15 cellular contexts compared by ENCODE assay signal in the genomic region with DNA sequence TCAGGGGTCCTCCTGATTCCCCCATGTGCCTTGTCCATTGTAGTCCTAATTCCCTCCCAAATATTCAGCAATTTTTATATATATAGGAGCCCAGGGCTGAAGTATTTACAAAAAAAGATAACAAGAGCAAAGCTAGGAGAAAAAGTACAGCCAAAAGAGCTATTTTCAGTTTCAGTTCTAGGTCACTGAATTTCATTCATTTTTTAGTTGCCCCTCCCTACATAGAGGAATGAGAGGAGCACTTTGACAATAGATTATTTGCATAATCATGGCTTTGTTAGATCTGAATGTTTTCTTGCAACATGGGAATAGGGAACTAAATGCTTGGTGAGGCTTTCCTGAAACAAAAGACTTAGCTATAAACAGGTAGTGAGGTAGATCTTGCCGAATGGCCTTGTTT. TPM values are rescaled to one million over a fixed set of nuclear protein-coding genes. Genes with fewer than 3 reads are reported as not detected.
A peak's percentile ranks its signal among the peaks of the same experiment; 100 is the strongest.
DNase-seq lines count a peak whose midpoint lies in the region; ATAC-seq and TF ChIP-seq lines count a peak whose summit lies in the region.
"Had no signal": no experiment of that assay in that cellular context is flagged by ENCODE, and none has a peak within 500 bp of the region (broad histone marks: within the 10 kb centered on the region; RNA-seq: fewer than 3 reads in every experiment).

No MANE protein-coding gene starts in this region.

- intact Hi-C loops in activated CD4-positive, alpha-beta T cell treated with anti-CD3 and anti-CD28 coated beads, Interleukin-2, amount 10 ng/mL, durations not matched to agents 24 days and 14 days (cut with micrococcal nuclease), result no loop called here
- intact Hi-C loops in left cardiac atrium (cut with DNase I), result no loop called here
- intact Hi-C loops in ovary (cut with DNase I), result no loop called here

- no peak for TF ChIP-seq POLR2A in ovary (IDR thresholded peaks at IDR 0.05)

- peaks cover 43% of the 10 kb centered on the region for H3K36me3 Mint-ChIP-seq in activated CD4-positive, alpha-beta T cell treated with anti-CD3 and anti-CD28 coated beads, Interleukin-2, amount 10 ng/mL, durations not matched to agents 24 days and 14 days (ENCODE audit: low read depth)
- peaks cover 10% of the 10 kb centered on the region for H3K36me3 Mint-ChIP-seq in activated naive CD8-positive, alpha-beta T cell treated with anti-CD3 and anti-CD28 coated beads for 36 hours

- no peak for DNase-seq in activated CD4-positive, alpha-beta T cell treated with anti-CD3 and anti-CD28 coated beads, Interleukin-2, amount 10 ng/mL, durations not matched to agents 24 days and 14 days
- DNase-seq in activated CD4-positive, alpha-beta T cell treated with anti-CD3 and anti-CD28 coated beads for 4 hours, result no peak
- DNase-seq in activated naive CD8-positive, alpha-beta T cell treated with anti-CD3 and anti-CD28 coated beads for 36 hours, result no peak
- DNase-seq in left cardiac atrium, result no peak
- no peak for DNase-seq in ovary
- DNase-seq: heart left ventricle, Kasumi-1, NCI-H1930, PC-9 had no signal

- H3K4me3 ChIP-seq in neutrophil (ENCODE audit: low read depth in 1 of 2, low read length in 1 of 2), result no peak overlapping the region
- no peak overlapping the region for H3K4me3 ChIP-seq in ovary
- H3K4me3 ChIP-seq: ascending aorta, HAP-1, PC-9 had no signal

- peak; percentile 54 for ATAC-seq in HG03354 (IDR thresholded peaks at IDR 0.05; ENCODE audit: poor library complexity, severe bottlenecking, unreplicated experiment)
- ATAC-seq in HG02870 (IDR thresholded peaks at IDR 0.05; ENCODE audit: unreplicated experiment), result no peak
- ATAC-seq in left cardiac atrium, result no peak
- ATAC-seq: heart left ventricle had no signal

- no peaks in the 10 kb centered on the region for H3K27me3 Mint-ChIP-seq in activated CD4-positive, alpha-beta T cell treated with anti-CD3 and anti-CD28 coated beads, Interleukin-2, amount 10 ng/mL, durations not matched to agents 24 days and 14 days
- no peaks in the 10 kb centered on the region for H3K27me3 Mint-ChIP-seq in activated naive CD8-positive, alpha-beta T cell treated with anti-CD3 and anti-CD28 coated beads for 36 hours

- H3K4me1 Mint-ChIP-seq in activated CD4-positive, alpha-beta T cell treated with anti-CD3 and anti-CD28 coated beads, Interleukin-2, amount 10 ng/mL, durations not matched to agents 24 days and 14 days, result peaks cover 14% of the 10 kb centered on the region
- H3K4me1 Mint-ChIP-seq in activated naive CD8-positive, alpha-beta T cell treated with anti-CD3 and anti-CD28 coated beads for 36 hours, result peaks cover 8% of the 10 kb centered on the region

- H3K9me3 ChIP-seq in neutrophil, result no peaks in the 10 kb centered on the region
- no peaks in the 10 kb centered on the region for H3K9me3 ChIP-seq in ovary
- H3K9me3 ChIP-seq: ascending aorta, HAP-1, heart left ventricle had no signal

- H3K4me1 ChIP-seq in neutrophil (ENCODE audit: control insufficient read depth in 1 of 2, insufficient read depth in 1 of 2, low read depth in 1 of 2, low read length in 1 of 2), result peaks cover 0 to 9% of the 10 kb centered on the region in 2 experiments
- H3K4me1 ChIP-seq in ovary (ENCODE audit: insufficient read depth), result no peaks in the 10 kb centered on the region
- H3K4me1 ChIP-seq: ascending aorta had no signal

- TF ChIP-seq CTCF in neutrophil (IDR thresholded peaks at IDR 0.05), result no peak
- TF ChIP-seq CTCF in ovary (IDR thresholded peaks at IDR 0.05), result no peak

- no peaks in the 10 kb centered on the region for H3K9me3 Mint-ChIP-seq in activated CD4-positive, alpha-beta T cell treated with anti-CD3 and anti-CD28 coated beads, Interleukin-2, amount 10 ng/mL, durations not matched to agents 24 days and 14 days
- H3K9me3 Mint-ChIP-seq in activated naive CD8-positive, alpha-beta T cell treated with anti-CD3 and anti-CD28 coated beads for 36 hours, result no peaks in the 10 kb centered on the region

- peak overlapping the region; percentile 41 for H3K27ac ChIP-seq in neutrophil
- H3K27ac ChIP-seq in ovary, result no peak overlapping the region
- H3K27ac ChIP-seq: ascending aorta, PC-9 had no signal

- WGBS in ovary, 3 donors, result 34 to 52% (median 44%) methylated on average over 1 of the region's 1 CpG

- H3K27ac Mint-ChIP-seq in activated CD4-positive, alpha-beta T cell treated with anti-CD3 and anti-CD28 coated beads, Interleukin-2, amount 10 ng/mL, durations not matched to agents 24 days and 14 days, result peak overlapping the region; percentile 2
- H3K27ac Mint-ChIP-seq in activated naive CD8-positive, alpha-beta T cell treated with anti-CD3 and anti-CD28 coated beads for 36 hours, result peak overlapping the region; percentile 50

- H3K27me3 ChIP-seq in neutrophil (no peaks in the 10 kb centered on the region), ovary (no peaks in the 10 kb centered on the region)
- H3K27me3 ChIP-seq: ascending aorta, heart left ventricle had no signal

- H3K36me3 ChIP-seq in neutrophil (peaks cover 65% of the 10 kb centered on the region), ovary (no peaks in the 10 kb centered on the region)
- H3K36me3 ChIP-seq: ascending aorta, HAP-1 had no signal

- no peak overlapping the region for H3K4me3 Mint-ChIP-seq in activated CD4-positive, alpha-beta T cell treated with anti-CD3 and anti-CD28 coated beads, Interleukin-2, amount 10 ng/mL, durations not matched to agents 24 days and 14 days
- no peak overlapping the region for H3K4me3 Mint-ChIP-seq in activated naive CD8-positive, alpha-beta T cell treated with anti-CD3 and anti-CD28 coated beads for 36 hours

- no peak for TF ChIP-seq EP300 in ovary (IDR thresholded peaks at IDR 0.05)

RNA-seq across cellular contexts. Expression of a gene that starts 15.3 kb away (rescaled TPM):
- total RNA-seq in activated CD4-positive, alpha-beta T cell treated with anti-CD3 and anti-CD28 coated beads, Interleukin-2, amount 10 ng/mL, durations not matched to agents 24 days and 14 days, result not detected in 2 replicates
- total RNA-seq in activated naive CD8-positive, alpha-beta T cell treated with anti-CD3 and anti-CD28 coated beads for 36 hours, result not detected
- total RNA-seq in left cardiac atrium (under 1 TPM; 0.09 to 0.39 TPM), ovary (under 1 TPM in 3 of 7 donors, not detected in 4; 0.10 to 0.22 (median 0.15) TPM)
- under 1 TPM; 0.06 to 0.97 TPM for polyA plus RNA-seq in ovary
- total RNA-seq: ascending aorta; T-helper 2 cell treated with Interferon-gamma antibody and Interleukin-4, amounts not matched to agents 100 ng/mL and 5 ng/mL, for 36 hours had no signal
